In the genomic region with DNA sequence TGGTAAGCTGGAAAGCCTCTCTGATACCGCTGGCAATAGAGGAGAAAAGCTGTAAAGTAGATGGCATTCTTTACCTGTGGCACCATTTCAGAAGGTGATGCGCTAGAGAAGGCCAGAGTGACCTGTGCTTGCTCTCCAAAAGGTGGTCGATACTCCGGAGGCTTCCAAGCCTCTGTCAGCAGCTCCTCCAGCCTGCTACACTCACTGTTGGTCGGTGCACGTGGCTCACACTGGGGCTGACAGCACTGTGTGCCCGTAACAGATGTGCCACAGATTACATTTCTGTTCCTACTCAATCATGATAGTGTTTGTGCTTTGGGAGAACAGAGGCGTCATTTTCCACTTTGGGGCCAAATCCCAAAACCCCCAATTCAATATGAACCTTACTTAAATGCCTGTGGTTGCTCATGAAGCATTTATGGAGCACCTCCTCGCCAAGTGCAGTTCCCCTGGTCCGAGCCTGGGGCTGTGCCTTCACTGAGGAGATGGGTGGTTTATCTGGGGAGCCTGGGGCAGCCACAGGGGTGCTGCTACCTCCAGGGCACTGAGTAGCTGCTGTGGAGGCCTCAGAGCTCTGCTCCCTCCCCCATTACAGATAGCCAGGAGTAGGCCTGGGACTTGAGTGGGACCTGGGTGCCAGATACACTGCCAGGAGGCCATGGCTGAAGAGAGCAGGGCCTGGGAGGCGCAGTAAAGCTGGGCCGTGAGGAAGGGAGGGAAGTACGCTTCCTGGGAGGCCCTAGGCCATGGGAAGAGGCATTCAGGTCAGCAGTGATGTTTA, we compare ENCODE assay signal across 21 cellular contexts. TPM values are rescaled to one million over a fixed set of nuclear protein-coding genes. Genes with fewer than 3 reads are reported as not detected.
DNase-seq lines count a peak whose midpoint lies in the region; ATAC-seq, FAIRE-seq and TF ChIP-seq lines count a peak whose summit lies in the region.
"Had no signal": no experiment of that assay in that cellular context is flagged by ENCODE, and none has a peak within 500 bp of the region (broad histone marks: within the 10 kb centered on the region; RNA-seq: fewer than 3 reads in every experiment).

No MANE protein-coding gene starts in this region.

- H4K91ac ChIP-seq in neuronal stem cell (ENCODE audit: low read depth, low read length, poor library complexity), result no peak overlapping the region

- no peak overlapping the region for H2AFZ ChIP-seq in neuronal stem cell (ENCODE audit: low read length)
- H2AFZ ChIP-seq: neural progenitor cell had no signal

- H3K4me3 ChIP-seq in A549 (no peak overlapping the region), neuronal stem cell (ENCODE audit: low read length in 2 of 2) (no peak overlapping the region)
- H3K4me3 ChIP-seq: neural progenitor cell, thyroid gland had no signal

- ATAC-seq in A549, result peak; percentile 16 to 19; a peak in 3 of 6 replicates

- no peaks in the 10 kb centered on the region for H3K4me1 ChIP-seq in A549
- H3K4me1 ChIP-seq in neuronal stem cell (ENCODE audit: control insufficient read depth in 2 of 2, insufficient read depth in 1 of 2, low read depth in 1 of 2, low read length in 2 of 2), result no peaks in the 10 kb centered on the region
- H3K4me1 ChIP-seq: foreskin keratinocyte, neural progenitor cell, thyroid gland had no signal

- H3K9ac ChIP-seq in neuronal stem cell (ENCODE audit: low read depth, low read length, poor library complexity), result no peak overlapping the region
- H3K9ac ChIP-seq: neural progenitor cell had no signal

- H3K4me2 ChIP-seq in A549 (no peak overlapping the region), neuronal stem cell (ENCODE audit: insufficient read depth, low read length, poor library complexity, severe bottlenecking) (no peak overlapping the region)
- H3K4me2 ChIP-seq: neural progenitor cell had no signal

- no peak overlapping the region for H3K23ac ChIP-seq in neuronal stem cell (ENCODE audit: low read depth, low read length, poor library complexity)

- no peak overlapping the region for H2AK5ac ChIP-seq in neuronal stem cell (ENCODE audit: low read depth, low read length)

- no peak overlapping the region for H3K27ac Mint-ChIP-seq in chondrocyte (ENCODE audit: unreplicated experiment)
- H3K27ac Mint-ChIP-seq: activated naive CD8-positive, alpha-beta T cell treated with anti-CD3 and anti-CD28 coated beads, Interleukin-2, amount 10 ng/mL, durations not matched to agents 7 days and 5 days; dendritic cell treated with granulocyte-macrophage colony-stimulating factor and Interleukin-4, amounts not matched to agents 40 ng/mL and 50 ng/mL, for 4 days; neural progenitor cell had no signal

- FAIRE-seq in A549 (lab: Jason Lieb, UNC) (no peak), urothelium cell line (lab: Jason Lieb, UNC) (no peak)
- FAIRE-seq: TTC549 had no signal

- H3K27me3 ChIP-seq in neuronal stem cell (ENCODE audit: control insufficient read depth in 3 of 3, insufficient read depth in 3 of 3, low read depth in 1 of 3, low read length in 3 of 3), result no peaks in the 10 kb centered on the region
- H3K27me3 ChIP-seq: brain microvascular endothelial cell, foreskin keratinocyte, neural progenitor cell, thyroid gland had no signal

- no peak for TF ChIP-seq EP300 in A549 (IDR thresholded peaks at IDR 0.05)

- no peak overlapping the region for H2BK120ac ChIP-seq in neuronal stem cell (ENCODE audit: low read depth, low read length)

- H2BK15ac ChIP-seq in neuronal stem cell (ENCODE audit: low read length), result no peak overlapping the region

- no peaks in the 10 kb centered on the region for H3K9me3 Mint-ChIP-seq in chondrocyte (ENCODE audit: low read depth)
- H3K9me3 Mint-ChIP-seq: activated naive CD8-positive, alpha-beta T cell treated with anti-CD3 and anti-CD28 coated beads, Interleukin-2, amount 10 ng/mL, durations not matched to agents 7 days and 5 days; dendritic cell treated with granulocyte-macrophage colony-stimulating factor and Interleukin-4, amounts not matched to agents 40 ng/mL and 50 ng/mL, for 4 days; neural progenitor cell had no signal

- H3K27ac ChIP-seq in A549, result no peak overlapping the region
- H3K27ac ChIP-seq in neuronal stem cell (replicated peaks; ENCODE audit: low read length), result peak overlapping the region; percentile 14
- H3K27ac ChIP-seq: brain microvascular endothelial cell, epithelial cell of prostate, foreskin keratinocyte, neural progenitor cell, thyroid gland had no signal

- TF ChIP-seq CTCF in A549 (IDR thresholded peaks at IDR 0.05), result no peak
- no peak for TF ChIP-seq CTCF in chondrocyte (IDR thresholded peaks at IDR 0.05)

- H3K14ac ChIP-seq in neuronal stem cell (ENCODE audit: low read length), result no peak overlapping the region

- no peak overlapping the region for H4K8ac ChIP-seq in neuronal stem cell (ENCODE audit: low read depth, low read length)

- no peak overlapping the region for H2BK5ac ChIP-seq in neuronal stem cell (ENCODE audit: low read length)

- TF ChIP-seq POLR2A in A549 (IDR thresholded peaks at IDR 0.05; ENCODE audit: low read length), result no peak

- H3K4me1 Mint-ChIP-seq in chondrocyte (ENCODE audit: low read depth), result peaks cover 27% of the 10 kb centered on the region
- H3K4me1 Mint-ChIP-seq: activated naive CD8-positive, alpha-beta T cell treated with anti-CD3 and anti-CD28 coated beads, Interleukin-2, amount 10 ng/mL, durations not matched to agents 7 days and 5 days had no signal

- H3K36me3 ChIP-seq in neuronal stem cell (replicated peaks in 1 of 2; ENCODE audit: control insufficient read depth in 2 of 2, insufficient read depth in 2 of 2, low read length in 2 of 2), result peaks cover 49 to 95% of the 10 kb centered on the region in 2 donors

- CTCF ChIA-PET in A549 (lab: Yijun Ruan, JAX), result interaction anchor here (1.0 to 1.9 kb wide), 4 partner anchors 10 to 377 kb away, joined by 3 to 11 read pairs (median 3); no protein-coding TSS in a partner anchor

- H3K18ac ChIP-seq in neuronal stem cell (ENCODE audit: low read length), result peak overlapping the region; percentile 46

- peaks cover 4% of the 10 kb centered on the region for H3K79me1 ChIP-seq in neuronal stem cell (ENCODE audit: low read depth, low read length)

- no peaks in the 10 kb centered on the region for H3K9me3 ChIP-seq in A549
- no peaks in the 10 kb centered on the region for H3K9me3 ChIP-seq in neuronal stem cell (replicated peaks in 1 of 2; ENCODE audit: control insufficient read depth in 2 of 2, insufficient read depth in 1 of 2, low read depth in 1 of 2, low read length in 2 of 2)
- H3K9me3 ChIP-seq: thyroid gland had no signal

- TF ChIP-seq RAD21 in A549 (conservative IDR thresholded peaks at IDR 0.05 in 1 of 2, IDR thresholded peaks at IDR 0.05 in 1 of 2), result no peak

- no peak overlapping the region for H3K4ac ChIP-seq in neuronal stem cell (ENCODE audit: low read length)

- 91% methylated on average over 13 of the region's 13 CpGs for WGBS in A549 (ENCODE audit: missing lambda C conversion rate)
- no CpG with 5 or more reads among the region's 13 CpGs for WGBS in neuronal stem cell (ENCODE audit: extremely low coverage in 2 of 2, insufficient read length in 2 of 2, insufficient replicate concordance in 1 of 2), 2 donors

- peaks cover 42% of the 10 kb centered on the region for H3K36me3 Mint-ChIP-seq in chondrocyte (ENCODE audit: low read depth)

- POLR2A ChIA-PET in A549 (lab: Yijun Ruan, JAX), result no interaction called here

- no peak overlapping the region for H3K4me3 Mint-ChIP-seq in chondrocyte (ENCODE audit: unreplicated experiment)
- H3K4me3 Mint-ChIP-seq: activated naive CD8-positive, alpha-beta T cell treated with anti-CD3 and anti-CD28 coated beads, Interleukin-2, amount 10 ng/mL, durations not matched to agents 7 days and 5 days; dendritic cell treated with granulocyte-macrophage colony-stimulating factor and Interleukin-4, amounts not matched to agents 40 ng/mL and 50 ng/mL, for 4 days; neural progenitor cell had no signal

- DNase-seq in A549 (ENCODE audit: low read depth in 1 of 2, low spot score in 1 of 2), result no peak
- peak; percentile 29 for DNase-seq in D341Med (ENCODE audit: low spot score)
- peak; percentile 55 for DNase-seq in chondrocyte (ENCODE audit: low spot score)
- DNase-seq in neuronal stem cell (ENCODE audit: low spot score), result no peak
- no peak for DNase-seq in NCI-H1694 (lab: John Stamatoyannopoulos, UW)
- no peak for DNase-seq in NCI-H526 treated with DMSO at 0.1 percent for 48 hours (lab: John Stamatoyannopoulos, UW)
- DNase-seq in HK-2 (ENCODE audit: unreplicated experiment), result no peak
- no peak for DNase-seq in urothelium cell line (ENCODE audit: low spot score)
- DNase-seq: activated CD4-positive, alpha-beta T cell treated with anti-CD3 and anti-CD28 coated beads for 48 hours; activated naive CD8-positive, alpha-beta T cell treated with anti-CD3 and anti-CD28 coated beads, Interleukin-2, amount 10 ng/mL, durations not matched to agents 7 days and 5 days; brain microvascular endothelial cell; hippocampal formation; islet precursor cell; NCI-H1092; NCI-H524 treated with DMSO at 0.1 percent for 48 hours; thyroid gland had no signal

- H2BK12ac ChIP-seq in neuronal stem cell (ENCODE audit: low read length), result peak overlapping the region; percentile 53

- H3K27me3 Mint-ChIP-seq in chondrocyte (ENCODE audit: low read depth), result no peaks in the 10 kb centered on the region
- H3K27me3 Mint-ChIP-seq: activated naive CD8-positive, alpha-beta T cell treated with anti-CD3 and anti-CD28 coated beads, Interleukin-2, amount 10 ng/mL, durations not matched to agents 7 days and 5 days; dendritic cell treated with granulocyte-macrophage colony-stimulating factor and Interleukin-4, amounts not matched to agents 40 ng/mL and 50 ng/mL, for 4 days had no signal

TF ChIP-seq in A549, 52 proteins besides CTCF, POLR2A, EP300 and RAD21 (continues in another document):
- TF ChIP-seq HOXB13 (CRISPR knock-in tag; IDR thresholded peaks at IDR 0.05; ENCODE audit: low read depth), result no peak
- no peak for TF ChIP-seq CHD4 (IDR thresholded peaks at IDR 0.05; ENCODE audit: borderline replicate concordance)
- no peak for TF ChIP-seq EHF (CRISPR knock-in tag; IDR thresholded peaks at IDR 0.05)

RNA-seq across cellular contexts. Expression of gene CCNK, which starts 26.8 kb away (rescaled TPM):
- polyA plus RNA-seq in A549 (2011; rRNA removed) (22.7 and 38.9 TPM in 2 replicates), A549 (2017; fragmentation: RNase III; extraction: RNeasy Plus Mini Kit Qiagen cat#74134 plus additional on column Dnase treatment) (46.6 to 50.8 TPM (median 50.6 TPM) in 3 replicates)
- polyA plus RNA-seq in A549 (2012; cell fraction: cytosol; rRNA removed), result 14.7 and 16.4 TPM in 2 replicates
- 12.0 and 19.6 TPM in 2 replicates for polyA plus RNA-seq in A549 (2012; cell fraction: nucleus; rRNA removed)
- polyA minus RNA-seq in A549 (2011; rRNA and poly(A)+ RNA removed), result 32.7 and 36.2 TPM in 2 replicates
- total RNA-seq in chondrocyte, result 57.3 to 62.3 TPM (median 62.3 TPM) in 3 replicates
- polyA plus RNA-seq in neuronal stem cell (2013, experiment 1 of 2), result 65.7 TPM
- 63.4 TPM for polyA plus RNA-seq in neuronal stem cell (2013, experiment 2 of 2)

RNA-seq across cellular contexts. Expression of gene SETD3, which starts 27.4 kb away (rescaled TPM):
- polyA plus RNA-seq in A549 (2011; rRNA removed) (53.9 and 59.7 TPM in 2 replicates), A549 (2017; fragmentation: RNase III; extraction: RNeasy Plus Mini Kit Qiagen cat#74134 plus additional on column Dnase treatment) (41.2 to 44.7 TPM (median 43.1 TPM) in 3 replicates)
- polyA plus RNA-seq in A549 (2012; cell fraction: cytosol; rRNA removed), result 19.3 and 25.5 TPM in 2 replicates
- polyA plus RNA-seq in A549 (2012; cell fraction: nucleus; rRNA removed), result 8.5 and 11.1 TPM in 2 replicates
- 47.2 and 53.5 TPM in 2 replicates for polyA minus RNA-seq in A549 (2011; rRNA and poly(A)+ RNA removed)
- 54.2 to 55.1 TPM (median 54.5 TPM) in 3 replicates for total RNA-seq in chondrocyte
- polyA plus RNA-seq in neuronal stem cell (2013, experiment 1 of 2), result 31.6 TPM
- 33.6 TPM for polyA plus RNA-seq in neuronal stem cell (2013, experiment 2 of 2)

Comparison
In these comparisons a context has a peak if more than half of its experiments do, and no peak if none do; other contexts are left out.
1. DNase-seq: peak in D341Med (single experiment) and chondrocyte (single experiment); none in A549 (0 of 2), neuronal stem cell (single experiment), NCI-H1694 (single experiment), NCI-H526 treated with DMSO at 0.1 percent for 48 hours (single experiment), HK-2 (single experiment) and urothelium cell line (single experiment).